ENCODE assay signal across 33 cellular contexts in the genomic region with DNA sequence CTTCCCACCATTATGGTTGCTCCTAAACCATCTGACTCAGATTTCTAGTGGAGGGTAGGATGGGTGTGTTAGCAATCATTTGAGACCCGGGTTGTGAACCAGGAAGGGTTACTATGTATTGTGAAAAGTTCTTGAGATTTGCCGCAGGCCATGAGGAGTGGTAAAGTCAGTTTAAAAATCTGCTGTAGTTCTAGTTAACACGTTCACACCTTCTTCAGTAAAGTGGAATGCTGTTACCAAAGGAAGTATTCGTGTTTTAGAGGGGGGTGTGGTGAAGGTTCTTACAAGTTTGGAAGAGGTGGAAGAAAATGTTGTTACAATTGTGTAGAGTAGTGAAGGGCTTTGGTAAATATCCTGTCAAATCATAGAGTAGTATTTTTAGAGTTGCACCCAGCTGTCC. TPM values are rescaled to one million over a fixed set of nuclear protein-coding genes. Genes with fewer than 3 reads are reported as not detected.
DNase-seq lines count a peak whose midpoint lies in the region; ATAC-seq, FAIRE-seq and TF ChIP-seq lines count a peak whose summit lies in the region.
"Had no signal": no experiment of that assay in that cellular context is flagged by ENCODE, and none has a peak within 500 bp of the region (broad histone marks: within the 10 kb centered on the region; RNA-seq: fewer than 3 reads in every experiment).

No MANE protein-coding gene starts in this region.

- peaks cover 68% of the 10 kb centered on the region for H3K79me2 ChIP-seq in keratinocyte (ENCODE audit: control insufficient read depth, insufficient read depth, low read length)

- DNase-seq in CD4-positive, CD25-positive, alpha-beta regulatory T cell, result no peak
- DNase-seq in NB4 (ENCODE audit: low read depth) (no peak), keratinocyte (ENCODE audit: low read depth, low spot score) (no peak), renal cortical epithelial cell (ENCODE audit: low read depth) (peak; percentile 60), osteocyte (ENCODE audit: extremely low spot score, unreplicated experiment) (no peak), NCI-H2171 treated with DMSO at 0.1 percent for 48 hours (lab: John Stamatoyannopoulos, UW) (no peak), DMS153 treated with DMSO at 0.1 percent for 48 hours (lab: John Stamatoyannopoulos, UW; ENCODE audit: unreplicated experiment) (no peak), tibial artery (no peak)
- DNase-seq: activated CD4-positive, alpha-beta memory T cell treated with anti-CD3 and anti-CD28 coated beads, Interleukin-2, amount 10 ng/mL, durations not matched to agents 7 days and 5 days; activated CD4-positive, alpha-beta T cell treated with anti-CD3 and anti-CD28 coated beads for 1 hour; activated naive CD4-positive, alpha-beta T cell treated with anti-CD3 and anti-CD28 coated beads, Interleukin-2, amount 50 U/mL, for 16 hours; amniotic stem cell; colonic mucosa; DMS153; effector CD8-positive, alpha-beta T cell; foreskin keratinocyte; GF-D8; H9; midbrain; natural killer cell; NCI-H1417 treated with DMSO at 0.1 percent for 48 hours; NCI-H2081; NCI-H345; NCI-H748 treated with DMSO at 0.1 percent for 48 hours; stimulated activated naive CD8-positive, alpha-beta T cell treated with anti-CD3 and anti-CD28 coated beads, Interleukin-15, Interleukin-2, amounts not matched to agents 100 U/mL and 50 U/mL, for 24 hours; T-helper 17 cell had no signal

- intact Hi-C loops in tibial artery (cut with DNase I; ENCODE audit: low total_unique reads), result loop anchor here (10.0 kb wide), 1 partner anchor 119 kb away; no protein-coding TSS in a partner anchor

- H3K4me3 ChIP-seq in CD4-positive, CD25-positive, alpha-beta regulatory T cell (ENCODE audit: low read depth, low read length), result peak overlapping the region; percentile 26
- peak overlapping the region; percentile 8 for H3K4me3 ChIP-seq in NB4 (ENCODE audit: low read depth, low read length)
- H3K4me3 ChIP-seq in keratinocyte (ENCODE audit: control insufficient read depth in 2 of 3, extremely low read depth in 1 of 3, insufficient read depth in 2 of 3, low read depth in 1 of 3, low read length in 3 of 3), result no peak overlapping the region
- no peak overlapping the region for H3K4me3 ChIP-seq in tibial artery
- H3K4me3 ChIP-seq: colonic mucosa, K562, SK-N-MC, thoracic aorta had no signal

- TF ChIP-seq CTCF in NB4 (IDR thresholded peaks at IDR 0.05; ENCODE audit: low read depth, low read length), result no peak
- TF ChIP-seq CTCF in keratinocyte (optimal IDR thresholded peaks at IDR 0.05 in 1 of 3, IDR thresholded peaks at IDR 0.05 in 1 of 3, conservative IDR thresholded peaks at IDR 0.05 in 1 of 3; ENCODE audit: extremely low read depth in 1 of 3, insufficient read depth in 2 of 3, low read length in 3 of 3), result no peak
- no peak for TF ChIP-seq CTCF in osteocyte (IDR thresholded peaks at IDR 0.05)
- no peak for TF ChIP-seq CTCF in tibial artery (IDR thresholded peaks at IDR 0.05)

- peaks cover 39% of the 10 kb centered on the region for H3K4me1 ChIP-seq in CD4-positive, CD25-positive, alpha-beta regulatory T cell (ENCODE audit: control insufficient read depth, insufficient read depth, low read length, poor library complexity, severe bottlenecking)
- H3K4me1 ChIP-seq in keratinocyte (ENCODE audit: control insufficient read depth, extremely low read depth, insufficient read depth, low read length) (peaks cover 20% of the 10 kb centered on the region), tibial artery (peaks cover 0 to 56% (median 19%) of the 10 kb centered on the region in 4 donors)
- H3K4me1 ChIP-seq: colonic mucosa, parathyroid adenoma had no signal

- no peak for TF ChIP-seq POLR2A in NB4 (IDR thresholded peaks at IDR 0.05; ENCODE audit: extremely low read depth, insufficient read length)

- H3K4me1 Mint-ChIP-seq in CD4-positive, CD25-positive, alpha-beta regulatory T cell, result peaks cover 0 to 18% (median 15%) of the 10 kb centered on the region in 4 donors
- peaks cover 11% of the 10 kb centered on the region for H3K4me1 Mint-ChIP-seq in osteocyte (ENCODE audit: unreplicated experiment)

- H3K36me3 ChIP-seq in CD4-positive, CD25-positive, alpha-beta regulatory T cell (ENCODE audit: control insufficient read depth, insufficient read depth, low read length), result no peaks in the 10 kb centered on the region
- H3K36me3 ChIP-seq in keratinocyte (ENCODE audit: control insufficient read depth in 2 of 2, extremely low read depth in 1 of 2, insufficient read depth in 2 of 2, low read length in 2 of 2), result no peaks in the 10 kb centered on the region
- H3K36me3 ChIP-seq in tibial artery, result no peaks in the 10 kb centered on the region
- H3K36me3 ChIP-seq: colonic mucosa, esophagus muscularis mucosa, thoracic aorta had no signal

- no peaks in the 10 kb centered on the region for H3K9me3 Mint-ChIP-seq in CD4-positive, CD25-positive, alpha-beta regulatory T cell
- H3K9me3 Mint-ChIP-seq in osteocyte (ENCODE audit: unreplicated experiment), result no peaks in the 10 kb centered on the region
- H3K9me3 Mint-ChIP-seq: activated CD4-positive, alpha-beta memory T cell treated with anti-CD3 and anti-CD28 coated beads, Interleukin-2, amount 10 ng/mL, durations not matched to agents 7 days and 5 days; activated T-helper 17 cell treated with anti-CD3 and anti-CD28 coated beads, Interleukin-2, amount 50 U/mL, for 72 hours; H9; natural killer cell had no signal

- no peaks in the 10 kb centered on the region for H3K9me1 ChIP-seq in keratinocyte (ENCODE audit: control insufficient read depth, extremely low read depth, insufficient read depth, low read length)

- peaks cover 5% of the 10 kb centered on the region for H3K27me3 Mint-ChIP-seq in CD4-positive, CD25-positive, alpha-beta regulatory T cell
- no peaks in the 10 kb centered on the region for H3K27me3 Mint-ChIP-seq in osteocyte (ENCODE audit: unreplicated experiment)
- H3K27me3 Mint-ChIP-seq: activated T-helper 17 cell treated with anti-CD3 and anti-CD28 coated beads, Interleukin-2, amount 50 U/mL, for 72 hours; T-helper 17 cell had no signal

- dilution Hi-C loops in keratinocyte (cut with MboI; ENCODE audit: extremely low pct_ligation_motif_present, low sequenced_read_pairs), result no loop called here

- no peaks in the 10 kb centered on the region for H3K36me3 Mint-ChIP-seq in CD4-positive, CD25-positive, alpha-beta regulatory T cell
- peaks cover 1% of the 10 kb centered on the region for H3K36me3 Mint-ChIP-seq in osteocyte (ENCODE audit: unreplicated experiment)
- H3K36me3 Mint-ChIP-seq: natural killer cell had no signal

- no peaks in the 10 kb centered on the region for H4K20me1 ChIP-seq in keratinocyte (ENCODE audit: control insufficient read depth, extremely low read depth, insufficient read depth, low read length)

- ATAC-seq in CD4-positive, CD25-positive, alpha-beta regulatory T cell (ENCODE audit: low read depth in 2 of 2), result no peak
- ATAC-seq: activated T-helper 17 cell treated with anti-CD3 and anti-CD28 coated beads, Interleukin-2, amount 50 U/mL, for 72 hours; foreskin keratinocyte; K562; natural killer cell; sciatic nerve; stimulated activated naive CD8-positive, alpha-beta T cell treated with anti-CD3 and anti-CD28 coated beads, Interleukin-15, Interleukin-2, amounts not matched to agents 100 U/mL and 50 U/mL, for 24 hours; T-helper 17 cell had no signal

- no peak overlapping the region for H3K4me3 Mint-ChIP-seq in CD4-positive, CD25-positive, alpha-beta regulatory T cell
- H3K4me3 Mint-ChIP-seq in osteocyte (ENCODE audit: unreplicated experiment), result no peak overlapping the region
- H3K4me3 Mint-ChIP-seq: activated CD4-positive, alpha-beta memory T cell treated with anti-CD3 and anti-CD28 coated beads, Interleukin-2, amount 10 ng/mL, durations not matched to agents 7 days and 5 days; activated T-helper 17 cell treated with anti-CD3 and anti-CD28 coated beads, Interleukin-2, amount 50 U/mL, for 72 hours; natural killer cell; T-helper 17 cell had no signal

- H2AFZ ChIP-seq in keratinocyte (ENCODE audit: control insufficient read depth, low read length), result no peak overlapping the region
- H2AFZ ChIP-seq: parathyroid adenoma had no signal

- no peak overlapping the region for H3K27ac Mint-ChIP-seq in CD4-positive, CD25-positive, alpha-beta regulatory T cell
- H3K27ac Mint-ChIP-seq in osteocyte (ENCODE audit: unreplicated experiment), result no peak overlapping the region
- H3K27ac Mint-ChIP-seq: activated CD4-positive, alpha-beta memory T cell treated with anti-CD3 and anti-CD28 coated beads, Interleukin-2, amount 10 ng/mL, durations not matched to agents 7 days and 5 days; activated T-helper 17 cell treated with anti-CD3 and anti-CD28 coated beads, Interleukin-2, amount 50 U/mL, for 72 hours; H9; natural killer cell; T-helper 17 cell had no signal

- no peaks in the 10 kb centered on the region for H3K27me3 ChIP-seq in CD4-positive, CD25-positive, alpha-beta regulatory T cell (ENCODE audit: control insufficient read depth, insufficient read depth, low read length)
- no peaks in the 10 kb centered on the region for H3K27me3 ChIP-seq in keratinocyte (ENCODE audit: control insufficient read depth, extremely low read depth, insufficient read depth, low read length)
- no peaks in the 10 kb centered on the region for H3K27me3 ChIP-seq in tibial artery
- H3K27me3 ChIP-seq: colonic mucosa, esophagus muscularis mucosa, foreskin keratinocyte had no signal

- peak overlapping the region; percentile 47 for H3K4me2 ChIP-seq in keratinocyte (ENCODE audit: control insufficient read depth, extremely low read depth, insufficient read depth, low read depth, low read length)

- peak; percentile 26 for FAIRE-seq in keratinocyte (lab: Jason Lieb, UNC)
- FAIRE-seq: K562 had no signal

- H3K27ac ChIP-seq in CD4-positive, CD25-positive, alpha-beta regulatory T cell (ENCODE audit: insufficient read depth, low read length, poor library complexity, severe bottlenecking), result no peak overlapping the region
- H3K27ac ChIP-seq in keratinocyte (ENCODE audit: control insufficient read depth, insufficient read depth, low read length) (no peak overlapping the region), tibial artery (no peak overlapping the region)
- H3K27ac ChIP-seq: colonic mucosa, foreskin keratinocyte, parathyroid adenoma, SK-N-MC, thoracic aorta had no signal

- H3K9me3 ChIP-seq in CD4-positive, CD25-positive, alpha-beta regulatory T cell (ENCODE audit: control insufficient read depth in 2 of 2, low read length in 2 of 2), result no peaks in the 10 kb centered on the region
- H3K9me3 ChIP-seq in keratinocyte (ENCODE audit: control insufficient read depth, low read depth, low read length) (no peaks in the 10 kb centered on the region), tibial artery (no peaks in the 10 kb centered on the region)
- H3K9me3 ChIP-seq: colonic mucosa, esophagus muscularis mucosa, thoracic aorta had no signal

- no peak overlapping the region for H3K9ac ChIP-seq in keratinocyte (ENCODE audit: control insufficient read depth, extremely low read depth, insufficient read depth, low read length)
- H3K9ac ChIP-seq: parathyroid adenoma had no signal

RNA-seq across cellular contexts. Expression of a gene that starts 2.6 kb away (rescaled TPM):
- total RNA-seq in CD4-positive, CD25-positive, alpha-beta regulatory T cell, result 64.4 TPM
- polyA plus RNA-seq in CD4-positive, CD25-positive, alpha-beta regulatory T cell, result 10 to 100 TPM; 14.3 to 21.9 (median 17.7) TPM
- 16.4 to 22.1 TPM (median 16.5 TPM) in 3 replicates for polyA plus RNA-seq in keratinocyte
- polyA plus RNA-seq in keratinocyte (2011; ENCODE audit: low read depth), result 12.4 TPM
- 13.5 and 14.9 TPM in 2 replicates for polyA plus RNA-seq in keratinocyte (2011; cell fraction: cytosol; rRNA removed)
- 60.2 and 68.9 TPM in 2 replicates for polyA plus RNA-seq in keratinocyte (2011; cell fraction: nucleus; rRNA removed)
- polyA plus RNA-seq in keratinocyte (2012; ENCODE audit: low replicate concordance), result 13.2 and 23.4 TPM in 2 replicates
- polyA minus RNA-seq in keratinocyte, result 52.0 to 64.4 TPM (median 64.3 TPM) in 3 replicates
- polyA minus RNA-seq in keratinocyte (2011; cell fraction: cytosol; rRNA and poly(A)+ RNA removed), result 22.3 TPM
- polyA minus RNA-seq in keratinocyte (2011; cell fraction: nucleus; rRNA and poly(A)+ RNA removed), result 48.1 and 73.0 TPM in 2 replicates
- 33.3 and 77.7 TPM in 2 replicates for total RNA-seq in renal cortical epithelial cell
- total RNA-seq in osteocyte, result 41.2 and 42.5 TPM in 2 replicates

RNA-seq across cellular contexts. Expression of a gene that starts 47.5 kb away (rescaled TPM):
- total RNA-seq in CD4-positive, CD25-positive, alpha-beta regulatory T cell, result 94.0 TPM
- 10 to 100 TPM; 39.3 to 44.9 (median 42.6) TPM for polyA plus RNA-seq in CD4-positive, CD25-positive, alpha-beta regulatory T cell
- 50.7 to 53.0 TPM (median 51.3 TPM) in 3 replicates for polyA plus RNA-seq in keratinocyte
- polyA plus RNA-seq in keratinocyte (2011; ENCODE audit: low read depth), result 88.8 TPM
- 60.0 and 60.8 TPM in 2 replicates for polyA plus RNA-seq in keratinocyte (2011; cell fraction: cytosol; rRNA removed)
- 91.2 and 115 TPM in 2 replicates for polyA plus RNA-seq in keratinocyte (2011; cell fraction: nucleus; rRNA removed)
- polyA plus RNA-seq in keratinocyte (2012; ENCODE audit: low replicate concordance), result 36.8 and 53.9 TPM in 2 replicates
- polyA minus RNA-seq in keratinocyte, result 52.9 to 126 TPM (median 64.0 TPM) in 3 replicates
- polyA minus RNA-seq in keratinocyte (2011; cell fraction: cytosol; rRNA and poly(A)+ RNA removed), result 48.3 TPM
- polyA minus RNA-seq in keratinocyte (2011; cell fraction: nucleus; rRNA and poly(A)+ RNA removed), result 37.4 and 55.6 TPM in 2 replicates
- total RNA-seq in renal cortical epithelial cell (14.4 and 29.8 TPM in 2 replicates), osteocyte (47.1 and 49.4 TPM in 2 replicates)

Comparison
In these comparisons a context has a peak if more than half of its experiments do, and no peak if none do; other contexts are left out.
1. H3K4me3 ChIP-seq: peak in CD4-positive, CD25-positive, alpha-beta regulatory T cell (single experiment) and NB4 (single experiment); none in keratinocyte (0 of 3) and tibial artery (0 of 2).